ENCODE assay signal across 8 cellular contexts in genomic region chr7:77537136-77537594, GRCh38. TPM values are rescaled to one million over a fixed set of nuclear protein-coding genes. Genes with fewer than 3 reads are reported as not detected.
A peak's percentile ranks its signal among the peaks of the same experiment; 100 is the strongest.
DNase-seq lines count a peak whose midpoint lies in the region; ATAC-seq and TF ChIP-seq lines count a peak whose summit lies in the region.

Gene PTPN12 (plus strand): TSS chr7:77537295. CDS start chr7:77537547, 252 bp downstream.

- H3K27me3 ChIP-seq in mammary epithelial cell (ENCODE audit: insufficient read depth, low read length) (no peaks in the 10 kb centered on the region), kidney epithelial cell (ENCODE audit: control insufficient read depth, insufficient read depth, low read length) (no peaks in the 10 kb centered on the region)

- BruUV-seq in mammary epithelial cell (replicated peaks; lab: Mats Ljungman, UMichigan): no TSS peak

- ATAC-seq in HG02588 (IDR thresholded peaks at IDR 0.05; ENCODE audit: unreplicated experiment): peak; percentile 38
- peak; percentile 65 for ATAC-seq in stimulated activated memory B cell treated with anti-CD40 and anti-IgM and Interleukin-4, amounts not matched to agents 10 μg/mL and 1 μg/mL and 100 μg/mL, for 72 hours

- no peaks in the 10 kb centered on the region for H3K27me3 Mint-ChIP-seq in stimulated activated memory B cell treated with anti-CD40 and anti-IgM and Interleukin-4, amounts not matched to agents 10 μg/mL and 1 μg/mL and 100 μg/mL, for 72 hours

- peaks cover 5% of the 10 kb centered on the region for H4K20me1 ChIP-seq in mammary epithelial cell (ENCODE audit: insufficient read depth, low read length)

- H3K79me2 ChIP-seq in mammary epithelial cell (ENCODE audit: insufficient read depth, low read length): peaks cover 55% of the 10 kb centered on the region

- no peak for TF ChIP-seq CTCF in mammary epithelial cell (conservative IDR thresholded peaks at IDR 0.05 in 1 of 2, IDR thresholded peaks at IDR 0.05 in 1 of 2; ENCODE audit: extremely low read depth in 1 of 2, insufficient read depth in 1 of 2, low read depth in 1 of 2, low read length in 2 of 2)
- no peak for TF ChIP-seq CTCF in kidney epithelial cell (IDR thresholded peaks at IDR 0.05; ENCODE audit: insufficient read depth, low read length, poor library complexity, severe bottlenecking)

- H3K4me2 ChIP-seq in mammary epithelial cell (ENCODE audit: insufficient read depth, low read depth, low read length): peak within 1 kb of the TSS; percentile 97

- dilution Hi-C loops in mammary epithelial cell (cut with HindIII; ENCODE audit: low sequenced_read_pairs): no loop called here

- peak within 1 kb of the TSS; percentile 92 for H3K4me3 Mint-ChIP-seq in stimulated activated memory B cell treated with anti-CD40 and anti-IgM and Interleukin-4, amounts not matched to agents 10 μg/mL and 1 μg/mL and 100 μg/mL, for 72 hours

- H3K36me3 ChIP-seq in mammary epithelial cell (ENCODE audit: insufficient read depth, low read length): peaks cover 1% of the 10 kb centered on the region
- H3K36me3 ChIP-seq in kidney epithelial cell (ENCODE audit: control insufficient read depth, insufficient read depth, low read length): no peaks in the 10 kb centered on the region

- H3K9ac ChIP-seq in mammary epithelial cell (ENCODE audit: insufficient read depth, low read length): peak within 1 kb of the TSS; percentile 93

- peak within 1 kb of the TSS; percentile 85 for H3K27ac Mint-ChIP-seq in stimulated activated memory B cell treated with anti-CD40 and anti-IgM and Interleukin-4, amounts not matched to agents 10 μg/mL and 1 μg/mL and 100 μg/mL, for 72 hours

- H3K36me3 Mint-ChIP-seq in stimulated activated memory B cell treated with anti-CD40 and anti-IgM and Interleukin-4, amounts not matched to agents 10 μg/mL and 1 μg/mL and 100 μg/mL, for 72 hours: peaks cover under 1% of the 10 kb centered on the region

- H3K4me3 ChIP-seq in mammary epithelial cell (replicated peaks in 1 of 3; ENCODE audit: insufficient read depth in 1 of 3, low read depth in 2 of 3, low read length in 3 of 3) (peak within 1 kb of the TSS; percentile 71 to 98 (median 96)), kidney epithelial cell (ENCODE audit: low read depth, low read length) (peak within 1 kb of the TSS; percentile 85)

- H3K9me3 Mint-ChIP-seq in stimulated activated memory B cell treated with anti-CD40 and anti-IgM and Interleukin-4, amounts not matched to agents 10 μg/mL and 1 μg/mL and 100 μg/mL, for 72 hours: no peaks in the 10 kb centered on the region

- peak within 1 kb of the TSS; percentile 98 for H2AFZ ChIP-seq in mammary epithelial cell (ENCODE audit: low read depth, low read length)

- H3K9me3 ChIP-seq in mammary epithelial cell (replicated peaks; ENCODE audit: insufficient read depth, low read length): no peaks in the 10 kb centered on the region

- H3K4me1 ChIP-seq in mammary epithelial cell (ENCODE audit: insufficient read depth, low read length): peaks cover 35% of the 10 kb centered on the region

- peak within 1 kb of the TSS; percentile 86 for H3K27ac ChIP-seq in mammary epithelial cell (ENCODE audit: insufficient read depth, low read depth, low read length)

- CTCF ChIA-PET in mammary epithelial cell (lab: Charles Lee; ENCODE audit: low non-redundant PET): no interaction called here

- intact Hi-C loops in mammary epithelial cell (cut with micrococcal nuclease): loop anchor here (5.0 kb wide), 3 partner anchors 55 to 145 kb away; no protein-coding TSS in a partner anchor

- WGBS in mammary epithelial cell (ENCODE audit: low coverage, missing lambda C conversion rate): 0% methylated on average over 1 of the region's 47 CpGs

- peaks cover 46% of the 10 kb centered on the region for H3K4me1 Mint-ChIP-seq in stimulated activated memory B cell treated with anti-CD40 and anti-IgM and Interleukin-4, amounts not matched to agents 10 μg/mL and 1 μg/mL and 100 μg/mL, for 72 hours

- DNase-seq in NCI-H1105 (lab: John Stamatoyannopoulos, UW) (peak; percentile 86), NCI-H1105 treated with DMSO at 0.1 percent for 48 hours (lab: John Stamatoyannopoulos, UW) (no peak), NCI-H2107 (lab: John Stamatoyannopoulos, UW) (peak; percentile 94), mammary epithelial cell (no peak), kidney epithelial cell (ENCODE audit: low read depth) (no peak), NCI-H2196 (lab: John Stamatoyannopoulos, UW; ENCODE audit: unreplicated experiment) (no peak)

- in situ Hi-C loops in mammary epithelial cell (cut with MboI; ENCODE audit: low sequenced_read_pairs in 2 of 2): no loop called here

RNA-seq across cellular contexts. Expression of gene PTPN12, which starts in this region (rescaled TPM):
- total RNA-seq in mammary epithelial cell (100 to 1,000 TPM in 1 of 2 donors, 10 to 100 TPM in 1; 71.0 to 102 TPM), kidney epithelial cell (57.7 and 58.8 TPM in 2 replicates)
- polyA plus RNA-seq in mammary epithelial cell: 39.4 TPM
- polyA minus RNA-seq in mammary epithelial cell: 149 TPM

Comparison
In these comparisons a context has a peak if more than half of its experiments do, and no peak if none do; other contexts are left out.
1. DNase-seq: peak in NCI-H1105 (single experiment) and NCI-H2107 (single experiment); none in NCI-H1105 treated with DMSO at 0.1 percent for 48 hours (single experiment), mammary epithelial cell (single experiment), kidney epithelial cell (single experiment) and NCI-H2196 (single experiment).